Comparison of ENCODE assay signal across 9 cellular contexts in the genomic region with DNA sequence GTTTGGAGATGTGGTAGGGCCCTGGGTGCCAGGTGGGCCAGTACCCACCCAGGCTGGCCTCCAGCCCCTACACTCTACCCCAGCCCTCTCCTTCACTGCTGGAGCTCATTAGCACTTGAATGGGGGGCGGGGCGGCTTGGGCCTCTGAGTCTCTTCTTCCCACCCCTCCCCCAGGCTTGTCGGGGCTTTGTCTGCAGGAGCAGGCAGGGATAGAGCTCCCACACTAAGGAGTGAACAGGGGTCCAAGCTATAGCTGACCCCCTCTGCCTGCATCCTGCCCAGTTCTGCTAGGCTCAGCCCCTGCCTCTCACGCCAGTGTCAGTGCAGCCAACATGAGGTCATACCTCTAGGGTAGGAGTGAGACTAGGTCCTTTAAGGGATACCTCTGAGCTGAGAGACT. TPM values are rescaled to one million over a fixed set of nuclear protein-coding genes. Genes with fewer than 3 reads are reported as not detected.
A peak's percentile ranks its signal among the peaks of the same experiment; 100 is the strongest.
DNase-seq lines count a peak whose midpoint lies in the region; ATAC-seq, FAIRE-seq and TF ChIP-seq lines count a peak whose summit lies in the region.
"Had no signal": no experiment of that assay in that cellular context is flagged by ENCODE, and none has a peak within 500 bp of the region (broad histone marks: within the 10 kb centered on the region; RNA-seq: fewer than 3 reads in every experiment).

No MANE protein-coding gene starts in this region.

- TF ChIP-seq CTCF in liver (IDR thresholded peaks at IDR 0.05; ENCODE audit: low read depth, low read length, missing input control) (no peak), HepG2 (CRISPR knock-in tag; IDR thresholded peaks at IDR 0.05) (no peak), vagina (IDR thresholded peaks at IDR 0.05) (no peak), BE2C (IDR thresholded peaks at IDR 0.05; ENCODE audit: low read depth, low read length) (no peak)

- BruUV-seq in HepG2 (replicated peaks; lab: Mats Ljungman, UMichigan), result no TSS peak

- intact Hi-C loops in HepG2 (cut with micrococcal nuclease; ENCODE audit: unreplicated experiment), result no loop called here
- intact Hi-C loops in vagina (cut with DNase I), result no loop called here

- H3K36me3 ChIP-seq in liver (ENCODE audit: control insufficient read depth in 4 of 4, insufficient read depth in 3 of 4, low read depth in 1 of 4, low read length in 3 of 4), result no peaks in the 10 kb centered on the region
- H3K36me3 ChIP-seq in HepG2 (replicated peaks in 1 of 2; ENCODE audit: control insufficient read depth in 1 of 2, insufficient read depth in 2 of 2, low read length in 2 of 2), result 0 out of 5 replicates have a peak, but pooled peaks cover 0 to 2% of the 10 kb centered on the region in 2 experiments
- H3K36me3 ChIP-seq in muscle layer of colon (ENCODE audit: insufficient read depth, low read length), result peaks cover 4% of the 10 kb centered on the region
- no peaks in the 10 kb centered on the region for H3K36me3 ChIP-seq in vagina
- no peaks in the 10 kb centered on the region for H3K36me3 ChIP-seq in BE2C

- no peak overlapping the region for H2AFZ ChIP-seq in HepG2 (ENCODE audit: low read length)

- TF ChIP-seq RAD21 in liver (IDR thresholded peaks at IDR 0.05), result no peak
- TF ChIP-seq RAD21 in HepG2 (CRISPR knock-in tag; IDR thresholded peaks at IDR 0.05), result no peak

- H3K9ac ChIP-seq in liver (ENCODE audit: low read depth in 1 of 2, low read length in 2 of 2), result no peak overlapping the region
- no peak overlapping the region for H3K9ac ChIP-seq in HepG2 (ENCODE audit: insufficient read depth, low read depth, low read length)
- no peak overlapping the region for H3K9ac ChIP-seq in muscle layer of colon (ENCODE audit: low read length)

- no peak for FAIRE-seq in HepG2 (lab: Jason Lieb, UNC)
- FAIRE-seq: colon had no signal

- TF ChIP-seq POLR2A in HepG2 (IDR thresholded peaks at IDR 0.05; ENCODE audit: insufficient read depth in 1 of 2, low read depth in 2 of 2, low read length in 2 of 2), result no peak
- TF ChIP-seq POLR2A in vagina (IDR thresholded peaks at IDR 0.05), result no peak

- H3K27ac ChIP-seq in liver (ENCODE audit: low read depth in 1 of 2, low read length in 2 of 2) (peak overlapping the region; percentile 83 to 87), HepG2 (ENCODE audit: extremely low read length, insufficient read depth, low read length) (no peak overlapping the region), muscle layer of colon (ENCODE audit: low read depth, low read length) (peak overlapping the region; percentile 14), vagina (peak overlapping the region; percentile 55)

- DNase-seq in HepG2 (ENCODE audit: low spot score) (no peak), astrocyte of the hippocampus (ENCODE audit: low read depth, low spot score) (peak; percentile 48), vagina (ENCODE audit: extremely low spot score in 2 of 2) (no peak), mucosa of gallbladder (ENCODE audit: low spot score) (no peak), BE2C (no peak)

- H3K4me2 ChIP-seq in HepG2 (ENCODE audit: low read depth, low read length), result no peak overlapping the region

- H4K20me1 ChIP-seq in HepG2 (ENCODE audit: insufficient read depth, low read length), result no peaks in the 10 kb centered on the region

- H3K79me2 ChIP-seq in HepG2 (ENCODE audit: insufficient read depth, low read length), result peaks cover 33% of the 10 kb centered on the region

- CTCF ChIA-PET in HepG2 (lab: Yijun Ruan, JAX; ENCODE audit: low intra/inter-chr PET ratio, low total read pairs), result no interaction called here

- ATAC-seq in HepG2 (no peak), HG02970 (IDR thresholded peaks at IDR 0.05; ENCODE audit: low FRiP score, unreplicated experiment) (no peak)

- no peaks in the 10 kb centered on the region for H3K9me3 ChIP-seq in liver (ENCODE audit: control insufficient read depth in 4 of 4, low read length in 3 of 4)
- no peaks in the 10 kb centered on the region for H3K9me3 ChIP-seq in HepG2 (ENCODE audit: low read length)
- no peaks in the 10 kb centered on the region for H3K9me3 ChIP-seq in muscle layer of colon (ENCODE audit: low read length)
- H3K9me3 ChIP-seq in vagina, result no peaks in the 10 kb centered on the region
- H3K9me3 ChIP-seq in BE2C, result no peaks in the 10 kb centered on the region

- POLR2A ChIA-PET in HepG2 (lab: Yijun Ruan, JAX), result no interaction called here

- peaks cover 19 to 89% (median 67%) of the 10 kb centered on the region in 4 donors for H3K4me1 ChIP-seq in liver (ENCODE audit: control insufficient read depth in 4 of 4, insufficient read depth in 4 of 4, low read length in 3 of 4)
- peaks cover 37% of the 10 kb centered on the region for H3K4me1 ChIP-seq in HepG2 (ENCODE audit: insufficient read depth, low read length)
- peaks cover 72% of the 10 kb centered on the region for H3K4me1 ChIP-seq in muscle layer of colon (ENCODE audit: insufficient read depth, low read length)
- H3K4me1 ChIP-seq in vagina, result peaks cover 97% of the 10 kb centered on the region
- no peaks in the 10 kb centered on the region for H3K4me1 ChIP-seq in BE2C

- H3K27me3 ChIP-seq in liver (ENCODE audit: control insufficient read depth in 4 of 4, insufficient read depth in 4 of 4, low read length in 3 of 4) (no peaks in the 10 kb centered on the region), HepG2 (ENCODE audit: control insufficient read depth in 1 of 2, insufficient read depth in 2 of 2, low read length in 2 of 2) (no peaks in the 10 kb centered on the region; a peak in 1 of 5 replicates), muscle layer of colon (ENCODE audit: control insufficient read depth in 1 of 2, insufficient read depth in 2 of 2, low read length in 2 of 2) (no peaks in the 10 kb centered on the region), vagina (no peaks in the 10 kb centered on the region), BE2C (no peaks in the 10 kb centered on the region)

- TF ChIP-seq EP300 in HepG2 (IDR thresholded peaks at IDR 0.05; ENCODE audit: low read depth in 2 of 2, low read length in 2 of 2), result no peak
- no peak for TF ChIP-seq EP300 in HepG2 (CRISPR knock-in tag; IDR thresholded peaks at IDR 0.05; ENCODE audit: borderline replicate concordance)

- in situ Hi-C loops in HepG2 (cut with HindIII; ENCODE audit: extremely low pct_ligation_motif_present, low pct_unique_long_range_greater_than_20kb), result no loop called here

- H3K4me3 ChIP-seq in liver (ENCODE audit: low read depth in 1 of 3, low read length in 3 of 3) (no peak overlapping the region), HepG2 (replicated peaks in 1 of 3; ENCODE audit: insufficient read depth in 1 of 3, low read depth in 2 of 3, low read length in 3 of 3) (no peak overlapping the region), muscle layer of colon (ENCODE audit: low read depth in 1 of 2, low read length in 2 of 2) (no peak overlapping the region), vagina (no peak overlapping the region), BE2C (ENCODE audit: low read depth, low read length) (no peak overlapping the region)

- 80% methylated on average over 4 of the region's 4 CpGs for WGBS in liver
- WGBS in HepG2 (ENCODE audit: low lambda C conversion rate), result 100% methylated on average over 1 of the region's 4 CpGs

RNA-seq across cellular contexts. Expression of gene GNAI2, which starts 5.2 kb away (rescaled TPM):
- total RNA-seq in liver (10 to 100 TPM; 58.3 to 65.0 TPM), HepG2 (2016; rRNA removed; fragmentation: Illumina TruSeq; extraction: Trizol) (34.5 and 51.1 TPM in 2 replicates), vagina (244 TPM), mucosa of gallbladder (261 TPM)
- polyA plus RNA-seq in liver (10 to 100 TPM; 59.5 to 86.3 TPM), HepG2 (2011; rRNA removed) (66.1 and 66.2 TPM in 2 replicates)
- 26.6 and 32.1 TPM in 2 replicates for total RNA-seq in HepG2 (2016; cell fraction: cytosol; rRNA removed; fragmentation: Illumina TruSeq; extraction: Trizol; ENCODE audit: low read depth)
- 33.4 and 51.3 TPM in 2 replicates for total RNA-seq in HepG2 (2016; cell fraction: insoluble cytoplasmic fraction; rRNA removed; fragmentation: Illumina TruSeq; extraction: Trizol)
- 43.7 and 48.0 TPM in 2 replicates for total RNA-seq in HepG2 (2016; cell fraction: membrane; rRNA removed; fragmentation: Illumina TruSeq; extraction: Trizol)
- 26.6 and 32.5 TPM in 2 replicates for total RNA-seq in HepG2 (2016; cell fraction: nucleus; rRNA removed; fragmentation: Illumina TruSeq; extraction: Trizol)
- 64.5 and 77.2 TPM in 2 replicates for polyA plus RNA-seq in HepG2 (2011; cell fraction: cytosol; rRNA removed)
- 39.4 and 42.6 TPM in 2 replicates for polyA plus RNA-seq in HepG2 (2011; cell fraction: nucleus; rRNA removed)
- 25.4 and 25.9 TPM in 2 replicates for polyA plus RNA-seq in HepG2 (2012)
- polyA plus RNA-seq in HepG2 (2016; cell fraction: cytosol; fragmentation: Illumina TruSeq; extraction: Trizol; ENCODE audit: low read depth), result 37.3 and 42.8 TPM in 2 replicates
- 57.1 and 66.6 TPM in 2 replicates for polyA plus RNA-seq in HepG2 (2016; cell fraction: insoluble cytoplasmic fraction; fragmentation: Illumina TruSeq; extraction: Trizol; ENCODE audit: low read depth)
- 69.3 and 71.1 TPM in 2 replicates for polyA plus RNA-seq in HepG2 (2016; cell fraction: membrane; fragmentation: Illumina TruSeq; extraction: Trizol; ENCODE audit: low read depth)
- polyA plus RNA-seq in HepG2 (2016; cell fraction: nucleus; fragmentation: Illumina TruSeq; extraction: Trizol; ENCODE audit: insufficient read depth, low read depth), result 73.5 and 75.3 TPM in 2 replicates
- 111 and 236 TPM in 2 replicates for polyA minus RNA-seq in HepG2 (2011; rRNA and poly(A)+ RNA removed; ENCODE audit: low replicate concordance)
- polyA minus RNA-seq in HepG2 (2011; cell fraction: cytosol; rRNA and poly(A)+ RNA removed), result 26.0 and 26.4 TPM in 2 replicates
- polyA minus RNA-seq in HepG2 (2011; cell fraction: nucleus; rRNA and poly(A)+ RNA removed), result 16.4 and 20.0 TPM in 2 replicates
- polyA plus RNA-seq in BE2C (2012; ENCODE audit: insufficient read depth, insufficient read length, low read depth), result 107 TPM

RNA-seq across cellular contexts. Expression of gene SEMA3B, which starts 27.8 kb away (rescaled TPM):
- total RNA-seq in liver, result 1 to 10 TPM in 1 of 2 donors, under 1 TPM in 1; 0.56 to 1.5 TPM
- 1 to 10 TPM in 1 of 2 donors, under 1 TPM in 1; 0.40 to 1.3 TPM for polyA plus RNA-seq in liver
- 25.6 and 93.2 TPM in 2 replicates for total RNA-seq in HepG2 (2016; rRNA removed; fragmentation: Illumina TruSeq; extraction: Trizol)
- total RNA-seq in HepG2 (2016; cell fraction: cytosol; rRNA removed; fragmentation: Illumina TruSeq; extraction: Trizol; ENCODE audit: low read depth), result 12.3 and 13.3 TPM in 2 replicates
- 23.5 and 94.1 TPM in 2 replicates for total RNA-seq in HepG2 (2016; cell fraction: insoluble cytoplasmic fraction; rRNA removed; fragmentation: Illumina TruSeq; extraction: Trizol)
- total RNA-seq in HepG2 (2016; cell fraction: membrane; rRNA removed; fragmentation: Illumina TruSeq; extraction: Trizol), result 18.0 and 19.0 TPM in 2 replicates
- total RNA-seq in HepG2 (2016; cell fraction: nucleus; rRNA removed; fragmentation: Illumina TruSeq; extraction: Trizol), result 106 and 120 TPM in 2 replicates
- polyA plus RNA-seq in HepG2 (2011; rRNA removed), result 158 and 173 TPM in 2 replicates
- polyA plus RNA-seq in HepG2 (2011; cell fraction: cytosol; rRNA removed), result 99.8 and 199 TPM in 2 replicates
- polyA plus RNA-seq in HepG2 (2011; cell fraction: nucleus; rRNA removed), result 824 and 1,487 TPM in 2 replicates
- 48.8 and 75.5 TPM in 2 replicates for polyA plus RNA-seq in HepG2 (2012)
- 10.5 and 10.8 TPM in 2 replicates for polyA plus RNA-seq in HepG2 (2016; cell fraction: cytosol; fragmentation: Illumina TruSeq; extraction: Trizol; ENCODE audit: low read depth)
- polyA plus RNA-seq in HepG2 (2016; cell fraction: insoluble cytoplasmic fraction; fragmentation: Illumina TruSeq; extraction: Trizol; ENCODE audit: low read depth), result 26.4 and 37.1 TPM in 2 replicates
- polyA plus RNA-seq in HepG2 (2016; cell fraction: membrane; fragmentation: Illumina TruSeq; extraction: Trizol; ENCODE audit: low read depth), result 15.3 and 17.6 TPM in 2 replicates
- polyA plus RNA-seq in HepG2 (2016; cell fraction: nucleus; fragmentation: Illumina TruSeq; extraction: Trizol; ENCODE audit: insufficient read depth, low read depth), result 390 and 409 TPM in 2 replicates
- 84.6 and 160 TPM in 2 replicates for polyA minus RNA-seq in HepG2 (2011; rRNA and poly(A)+ RNA removed; ENCODE audit: low replicate concordance)
- 55.4 and 70.0 TPM in 2 replicates for polyA minus RNA-seq in HepG2 (2011; cell fraction: cytosol; rRNA and poly(A)+ RNA removed)
- 81.1 and 108 TPM in 2 replicates for polyA minus RNA-seq in HepG2 (2011; cell fraction: nucleus; rRNA and poly(A)+ RNA removed)
- 32.9 TPM for total RNA-seq in vagina
- total RNA-seq in mucosa of gallbladder, result 87.0 TPM
- polyA plus RNA-seq in BE2C (2012; ENCODE audit: insufficient read depth, insufficient read length, low read depth), result 1.5 TPM

RNA-seq across cellular contexts. Expression of gene SLC38A3, which starts 36.1 kb away (rescaled TPM):
- 100 to 1,000 TPM in 1 of 2 donors, 10 to 100 TPM in 1; 98.1 to 166 TPM for total RNA-seq in liver
- polyA plus RNA-seq in liver, result 100 to 1,000 TPM; 114 to 180 TPM
- total RNA-seq in HepG2 (2016; rRNA removed; fragmentation: Illumina TruSeq; extraction: Trizol), result 14.3 and 29.8 TPM in 2 replicates
- 9.4 and 12.0 TPM in 2 replicates for total RNA-seq in HepG2 (2016; cell fraction: cytosol; rRNA removed; fragmentation: Illumina TruSeq; extraction: Trizol; ENCODE audit: low read depth)
- total RNA-seq in HepG2 (2016; cell fraction: insoluble cytoplasmic fraction; rRNA removed; fragmentation: Illumina TruSeq; extraction: Trizol), result 14.3 and 31.3 TPM in 2 replicates
- total RNA-seq in HepG2 (2016; cell fraction: membrane; rRNA removed; fragmentation: Illumina TruSeq; extraction: Trizol), result 13.7 and 15.1 TPM in 2 replicates
- total RNA-seq in HepG2 (2016; cell fraction: nucleus; rRNA removed; fragmentation: Illumina TruSeq; extraction: Trizol), result 51.2 and 60.9 TPM in 2 replicates
- 164 and 247 TPM in 2 replicates for polyA plus RNA-seq in HepG2 (2011; rRNA removed)
- polyA plus RNA-seq in HepG2 (2011; cell fraction: cytosol; rRNA removed), result 69.6 and 77.8 TPM in 2 replicates
- polyA plus RNA-seq in HepG2 (2011; cell fraction: nucleus; rRNA removed), result 645 and 755 TPM in 2 replicates
- polyA plus RNA-seq in HepG2 (2012), result 101 and 126 TPM in 2 replicates
- polyA plus RNA-seq in HepG2 (2016; cell fraction: cytosol; fragmentation: Illumina TruSeq; extraction: Trizol; ENCODE audit: low read depth), result 7.3 and 7.5 TPM in 2 replicates
- 17.2 and 22.9 TPM in 2 replicates for polyA plus RNA-seq in HepG2 (2016; cell fraction: insoluble cytoplasmic fraction; fragmentation: Illumina TruSeq; extraction: Trizol; ENCODE audit: low read depth)
- polyA plus RNA-seq in HepG2 (2016; cell fraction: membrane; fragmentation: Illumina TruSeq; extraction: Trizol; ENCODE audit: low read depth), result 12.8 and 13.7 TPM in 2 replicates
- 146 and 148 TPM in 2 replicates for polyA plus RNA-seq in HepG2 (2016; cell fraction: nucleus; fragmentation: Illumina TruSeq; extraction: Trizol; ENCODE audit: insufficient read depth, low read depth)
- polyA minus RNA-seq in HepG2 (2011; rRNA and poly(A)+ RNA removed; ENCODE audit: low replicate concordance), result 0.14 and 257 TPM in 2 replicates
- polyA minus RNA-seq in HepG2 (2011; cell fraction: cytosol; rRNA and poly(A)+ RNA removed), result 61.1 and 83.0 TPM in 2 replicates
- 113 and 140 TPM in 2 replicates for polyA minus RNA-seq in HepG2 (2011; cell fraction: nucleus; rRNA and poly(A)+ RNA removed)
- 2.0 TPM for total RNA-seq in vagina
- total RNA-seq in mucosa of gallbladder, result 2.2 TPM
- 0.43 TPM for polyA plus RNA-seq in BE2C (2012; ENCODE audit: insufficient read depth, insufficient read length, low read depth)

RNA-seq across cellular contexts. Expression of gene LSMEM2, which starts 37.7 kb away (rescaled TPM):
- total RNA-seq in liver (under 1 TPM in 1 of 2 donors, not detected in 1; 0.08 TPM), HepG2 (2016; rRNA removed; fragmentation: Illumina TruSeq; extraction: Trizol) (0.07 TPM in 1 of 2 replicates, not detected in the other), vagina (not detected), mucosa of gallbladder (0.95 TPM)
- polyA plus RNA-seq in liver (under 1 TPM in 1 of 2 donors, not detected in 1; 0.03 TPM), HepG2 (2011; rRNA removed) (0.41 and 0.44 TPM in 2 replicates)
- not detected in 2 replicates for total RNA-seq in HepG2 (2016; cell fraction: cytosol; rRNA removed; fragmentation: Illumina TruSeq; extraction: Trizol; ENCODE audit: low read depth)
- 0.06 TPM in 1 of 2 replicates, not detected in the other for total RNA-seq in HepG2 (2016; cell fraction: insoluble cytoplasmic fraction; rRNA removed; fragmentation: Illumina TruSeq; extraction: Trizol)
- total RNA-seq in HepG2 (2016; cell fraction: membrane; rRNA removed; fragmentation: Illumina TruSeq; extraction: Trizol), result not detected in 2 replicates
- 0.25 TPM in 1 of 2 replicates, not detected in the other for total RNA-seq in HepG2 (2016; cell fraction: nucleus; rRNA removed; fragmentation: Illumina TruSeq; extraction: Trizol)
- 0.08 and 0.15 TPM in 2 replicates for polyA plus RNA-seq in HepG2 (2011; cell fraction: cytosol; rRNA removed)
- 1.3 and 2.1 TPM in 2 replicates for polyA plus RNA-seq in HepG2 (2011; cell fraction: nucleus; rRNA removed)
- polyA plus RNA-seq in HepG2 (2012), result 0.17 and 0.37 TPM in 2 replicates
- not detected in 2 replicates for polyA plus RNA-seq in HepG2 (2016; cell fraction: cytosol; fragmentation: Illumina TruSeq; extraction: Trizol; ENCODE audit: low read depth)
- polyA plus RNA-seq in HepG2 (2016; cell fraction: insoluble cytoplasmic fraction; fragmentation: Illumina TruSeq; extraction: Trizol; ENCODE audit: low read depth), result not detected in 2 replicates
- not detected in 2 replicates for polyA plus RNA-seq in HepG2 (2016; cell fraction: membrane; fragmentation: Illumina TruSeq; extraction: Trizol; ENCODE audit: low read depth)
- polyA plus RNA-seq in HepG2 (2016; cell fraction: nucleus; fragmentation: Illumina TruSeq; extraction: Trizol; ENCODE audit: insufficient read depth, low read depth), result 0.42 TPM in 1 of 2 replicates, not detected in the other
- polyA minus RNA-seq in HepG2 (2011; rRNA and poly(A)+ RNA removed; ENCODE audit: low replicate concordance), result 0.09 and 0.34 TPM in 2 replicates
- not detected in 2 replicates for polyA minus RNA-seq in HepG2 (2011; cell fraction: cytosol; rRNA and poly(A)+ RNA removed)
- 0.90 TPM in 1 of 2 replicates, not detected in the other for polyA minus RNA-seq in HepG2 (2011; cell fraction: nucleus; rRNA and poly(A)+ RNA removed)
- not detected for polyA plus RNA-seq in BE2C (2012; ENCODE audit: insufficient read depth, insufficient read length, low read depth)

RNA-seq across cellular contexts. Expression of gene GNAT1, which starts 49.8 kb away (rescaled TPM):
- under 1 TPM in 1 of 2 donors, not detected in 1; 0.08 TPM for total RNA-seq in liver
- not detected for polyA plus RNA-seq in liver
- total RNA-seq in HepG2 (2016; rRNA removed; fragmentation: Illumina TruSeq; extraction: Trizol), result 0.15 TPM in 1 of 2 replicates, not detected in the other
- total RNA-seq in HepG2 (2016; cell fraction: cytosol; rRNA removed; fragmentation: Illumina TruSeq; extraction: Trizol; ENCODE audit: low read depth), result 1.8 and 2.0 TPM in 2 replicates
- 0.09 and 0.28 TPM in 2 replicates for total RNA-seq in HepG2 (2016; cell fraction: insoluble cytoplasmic fraction; rRNA removed; fragmentation: Illumina TruSeq; extraction: Trizol)
- total RNA-seq in HepG2 (2016; cell fraction: membrane; rRNA removed; fragmentation: Illumina TruSeq; extraction: Trizol), result 0.87 and 1.1 TPM in 2 replicates
- 0.25 and 0.44 TPM in 2 replicates for total RNA-seq in HepG2 (2016; cell fraction: nucleus; rRNA removed; fragmentation: Illumina TruSeq; extraction: Trizol)
- 0.03 TPM in 1 of 2 replicates, not detected in the other for polyA plus RNA-seq in HepG2 (2011; rRNA removed)
- polyA plus RNA-seq in HepG2 (2011; cell fraction: cytosol; rRNA removed), result not detected in 2 replicates
- 0.14 and 0.33 TPM in 2 replicates for polyA plus RNA-seq in HepG2 (2011; cell fraction: nucleus; rRNA removed)
- 0.08 TPM in 1 of 2 replicates, not detected in the other for polyA plus RNA-seq in HepG2 (2012)
- not detected in 2 replicates for polyA plus RNA-seq in HepG2 (2016; cell fraction: cytosol; fragmentation: Illumina TruSeq; extraction: Trizol; ENCODE audit: low read depth)
- not detected in 2 replicates for polyA plus RNA-seq in HepG2 (2016; cell fraction: insoluble cytoplasmic fraction; fragmentation: Illumina TruSeq; extraction: Trizol; ENCODE audit: low read depth)
- polyA plus RNA-seq in HepG2 (2016; cell fraction: membrane; fragmentation: Illumina TruSeq; extraction: Trizol; ENCODE audit: low read depth), result not detected in 2 replicates
- polyA plus RNA-seq in HepG2 (2016; cell fraction: nucleus; fragmentation: Illumina TruSeq; extraction: Trizol; ENCODE audit: insufficient read depth, low read depth), result 0.31 TPM in 1 of 2 replicates, not detected in the other
- 0.47 and 2.3 TPM in 2 replicates for polyA minus RNA-seq in HepG2 (2011; rRNA and poly(A)+ RNA removed; ENCODE audit: low replicate concordance)
- 0.26 TPM in 1 of 2 replicates, not detected in the other for polyA minus RNA-seq in HepG2 (2011; cell fraction: cytosol; rRNA and poly(A)+ RNA removed)
- polyA minus RNA-seq in HepG2 (2011; cell fraction: nucleus; rRNA and poly(A)+ RNA removed), result 1.2 and 1.5 TPM in 2 replicates
- not detected for total RNA-seq in vagina
- not detected for total RNA-seq in mucosa of gallbladder
- polyA plus RNA-seq in BE2C (2012; ENCODE audit: insufficient read depth, insufficient read length, low read depth), result not detected

Comparison
In these comparisons a context has a peak if more than half of its experiments do, and no peak if none do; other contexts are left out.
1. RNA of gene SEMA3B, which starts 27.8 kb away (total RNA-seq): 12.3 to 120 TPM in HepG2, 87.0 TPM in mucosa of gallbladder (single experiment) and 32.9 TPM in vagina (single experiment); 0.56 to 1.5 TPM in liver; every median in the first group is over 4 times any median in the second.